39 cellular contexts compared by ENCODE assay signal in the genomic region with DNA sequence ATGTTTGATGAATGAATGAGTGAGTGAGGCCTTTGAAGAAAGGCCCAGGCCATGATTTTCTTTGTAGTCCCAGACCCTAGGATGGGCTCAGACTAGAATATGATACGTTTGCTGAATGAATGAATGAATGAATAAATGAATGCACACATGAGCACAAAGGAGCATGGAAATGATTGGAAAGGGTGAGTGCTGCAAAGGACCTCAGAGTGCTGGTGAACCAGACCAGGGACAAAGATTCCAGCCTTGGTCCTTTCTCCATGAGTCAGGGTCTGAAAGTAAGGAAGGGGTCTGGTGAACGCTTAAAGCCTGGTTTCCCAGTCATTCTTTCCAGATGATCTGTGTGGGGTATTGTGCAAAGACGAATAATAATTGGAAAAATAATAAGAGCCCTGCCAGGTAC.
"Had no signal": no experiment of that assay in that cellular context is flagged by ENCODE, and none has a peak within 500 bp of the region (broad histone marks: within the 10 kb centered on the region; RNA-seq: fewer than 3 reads in every experiment).

No MANE protein-coding gene starts in this region.

- ATAC-seq: activated naive CD8-positive, alpha-beta T cell treated with anti-CD3 and anti-CD28 coated beads, Interleukin-2, amount 50 U/mL, for 24 hours; activated T-cell treated with anti-CD3 and anti-CD28 coated beads, Interleukin-2, amount 50 U/mL, for 4 hours; PC-3; Right ventricle myocardium inferior; SK-N-SH treated with all-trans-retinoic acid at 6 μM for 48 hours; T-cell had no signal

- H3K27ac Mint-ChIP-seq: activated B cell treated with CpG ODN at 0.5 μM for 24 hours; activated CD4-positive, alpha-beta memory T cell treated with anti-CD3 and anti-CD28 coated beads for 36 hours; activated naive CD4-positive, alpha-beta T cell treated with anti-CD3 and anti-CD28 coated beads, Interleukin-2, amount 10 ng/mL, durations not matched to agents 7 days and 5 days; activated naive CD8-positive, alpha-beta T cell; activated naive CD8-positive, alpha-beta T cell treated with anti-CD3 and anti-CD28 coated beads, Interleukin-2, amount 50 U/mL, for 24 hours; T-cell had no signal

- H3K36me3 Mint-ChIP-seq: activated naive CD4-positive, alpha-beta T cell treated with anti-CD3 and anti-CD28 coated beads, Interleukin-2, amount 10 ng/mL, durations not matched to agents 7 days and 5 days had no signal

- H3K4me3 ChIP-seq: ascending aorta, cardiac muscle cell, Peyer's patch had no signal

- DNase-seq: activated CD4-positive, alpha-beta memory T cell treated with anti-CD3 and anti-CD28 coated beads for 36 hours; activated CD4-positive, alpha-beta T cell treated with anti-CD3 and anti-CD28 coated beads for 4 hours; activated CD4-positive, alpha-beta T cell treated with anti-CD3 and anti-CD28 coated beads, Interleukin-2, amount 50 U/mL, for 1 hour; activated CD4-positive, CD25-positive, alpha-beta regulatory T cell treated with anti-CD3 and anti-CD28 coated beads, Interleukin-2, amount 50 U/mL, for 72 hours; activated CD8-positive, alpha-beta memory T cell treated with anti-CD3 and anti-CD28 coated beads, Interleukin-2, amount 50 U/mL, for 4 hours; activated effector memory CD4-positive, alpha-beta T cell treated with Interleukin-2 at 50 U/mL for 16 hours; activated naive CD4-positive, alpha-beta T cell treated with anti-CD3 and anti-CD28 coated beads, Interleukin-2, amount 10 ng/mL, durations not matched to agents 7 days and 5 days; activated naive CD8-positive, alpha-beta T cell treated with anti-CD3 and anti-CD28 coated beads, Interleukin-2, amount 50 U/mL, for 24 hours; activated T-cell treated with anti-CD3 and anti-CD28 coated beads for 4 hours; activated T-cell treated with anti-CD3 and anti-CD28 coated beads, Interleukin-2, amount 50 U/mL, for 4 hours; amygdala; MM.1S; MV-4-11; NCI-H1092; NCI-H1417; NCI-H146; NCI-H187; NCI-H2029 treated with DMSO at 0.1 percent for 48 hours; NCI-H2107; NCI-H2171; NCI-H510A; NCI-H526; NCI-H748 treated with DMSO at 0.1 percent for 48 hours; NK-92 treated with Interleukin-12 subunit alpha and Interleukin-12 subunit beta, amount 100 ng/mL, for 24 hours; PC-3; RPMI8226; SIG-M5; T-cell; T-helper 2 cell; T-helper 9 cell had no signal

- H3K27me3 ChIP-seq: ascending aorta, cardiac muscle cell, Peyer's patch had no signal

- H3K27me3 Mint-ChIP-seq: activated CD4-positive, alpha-beta memory T cell treated with anti-CD3 and anti-CD28 coated beads for 36 hours; activated naive CD4-positive, alpha-beta T cell treated with anti-CD3 and anti-CD28 coated beads, Interleukin-2, amount 10 ng/mL, durations not matched to agents 7 days and 5 days; activated naive CD8-positive, alpha-beta T cell; activated naive CD8-positive, alpha-beta T cell treated with anti-CD3 and anti-CD28 coated beads, Interleukin-2, amount 50 U/mL, for 24 hours; T-cell had no signal

- H3K4me1 ChIP-seq: ascending aorta had no signal

- H3K9me3 ChIP-seq: Peyer's patch had no signal

- H3K27ac ChIP-seq: ascending aorta, cardiac muscle cell, Peyer's patch, VCaP had no signal

- H3K4me3 Mint-ChIP-seq: activated B cell treated with CpG ODN at 0.5 μM for 24 hours; activated CD4-positive, alpha-beta memory T cell treated with anti-CD3 and anti-CD28 coated beads for 36 hours; activated naive CD4-positive, alpha-beta T cell treated with anti-CD3 and anti-CD28 coated beads, Interleukin-2, amount 10 ng/mL, durations not matched to agents 7 days and 5 days; activated naive CD8-positive, alpha-beta T cell; activated naive CD8-positive, alpha-beta T cell treated with anti-CD3 and anti-CD28 coated beads, Interleukin-2, amount 50 U/mL, for 24 hours; activated T-cell treated with anti-CD3 and anti-CD28 coated beads, Interleukin-2, amount 50 U/mL, for 4 hours; activated T-helper 1 cell treated with anti-CD3 and anti-CD28 coated beads, Interleukin-12 subunit alpha, Interleukin-12 subunit beta, Interleukin-2, Interleukin-4 antibody, amounts not matched to agents 30 ng/mL and 10 ng/mL and 1 ng/mL, durations not matched to agents 14 hours and 24 hours and 36 hours; T-cell had no signal

- H3K36me3 ChIP-seq: ascending aorta, cardiac muscle cell, Peyer's patch had no signal
